Comparison of ENCODE assay signal across 9 cellular contexts in genomic region chr6:116096979-116097816, GRCh38. TPM values are rescaled to one million over a fixed set of nuclear protein-coding genes. Genes with fewer than 3 reads are reported as not detected.
DNase-seq lines count a peak whose midpoint lies in the region; TF ChIP-seq lines count a peak whose summit lies in the region.
"Had no signal": no experiment of that assay in that cellular context is flagged by ENCODE, and none has a peak within 500 bp of the region (broad histone marks: within the 10 kb centered on the region; RNA-seq: fewer than 3 reads in every experiment).

No MANE protein-coding gene starts in this region.

- H3K4me3 Mint-ChIP-seq in endodermal cell (no peak overlapping the region), progenitor cell of endocrine pancreas (ENCODE audit: low read depth) (no peak overlapping the region)

- H3K27me3 Mint-ChIP-seq in endodermal cell (ENCODE audit: insufficient read depth) (no peaks in the 10 kb centered on the region), progenitor cell of endocrine pancreas (no peaks in the 10 kb centered on the region)

- H3K4me1 Mint-ChIP-seq in endodermal cell: peaks cover 32% of the 10 kb centered on the region
- peaks cover 13% of the 10 kb centered on the region for H3K4me1 Mint-ChIP-seq in progenitor cell of endocrine pancreas (ENCODE audit: low read depth)

- peaks cover 15% of the 10 kb centered on the region for H3K36me3 Mint-ChIP-seq in endodermal cell (ENCODE audit: low read depth)
- peaks cover 6% of the 10 kb centered on the region for H3K36me3 Mint-ChIP-seq in progenitor cell of endocrine pancreas (ENCODE audit: insufficient read depth)

- H3K4me3 ChIP-seq in endodermal cell (ENCODE audit: low read length): no peak overlapping the region

- WGBS in endodermal cell (ENCODE audit: insufficient coverage in 1 of 2, insufficient read length in 1 of 2), 2 experiments: 0% methylated on average over 1 of the region's 2 CpGs; no CpG with 5 or more reads in 1 of the 2 experiments

- H3K27ac Mint-ChIP-seq in endodermal cell: no peak overlapping the region
- no peak overlapping the region for H3K27ac Mint-ChIP-seq in progenitor cell of endocrine pancreas

- DNase-seq in GM03348 (ENCODE audit: low spot score) (peak; percentile 47), NAMALWA (ENCODE audit: low spot score) (peak; percentile 35), endodermal cell (no peak), progenitor cell of endocrine pancreas (ENCODE audit: low spot score, unreplicated experiment) (no peak), middle frontal gyrus (ENCODE audit: extremely low spot score, low spot score) (no peak), HPDE6-E6E7 (ENCODE audit: extremely low spot score) (no peak)
- DNase-seq in activated naive CD4-positive, alpha-beta T cell treated with Interleukin-2 at 50 U/mL for 16 hours: no peak
- DNase-seq: activated T-cell treated with anti-CD3 and anti-CD28 coated beads, Interleukin-2, amount 50 U/mL, for 48 hours; NCI-H2081 treated with DMSO at 0.1 percent for 48 hours had no signal

- H3K27me3 ChIP-seq in endodermal cell (ENCODE audit: control insufficient read depth, insufficient read depth, low read length, poor library complexity, severe bottlenecking): no peaks in the 10 kb centered on the region

- peaks cover 25% of the 10 kb centered on the region for H3K9me3 Mint-ChIP-seq in endodermal cell
- H3K9me3 Mint-ChIP-seq in progenitor cell of endocrine pancreas (ENCODE audit: low read depth): peaks cover 21% of the 10 kb centered on the region

- no peak overlapping the region for H3K9ac ChIP-seq in endodermal cell (ENCODE audit: extremely low read depth, low read length, poor library complexity, severe bottlenecking)

- H3K9me3 ChIP-seq in endodermal cell (ENCODE audit: control insufficient read depth, low read length): peaks cover 29% of the 10 kb centered on the region

- TF ChIP-seq CTCF in endodermal cell (conservative IDR thresholded peaks at IDR 0.05) (peak; percentile 69), progenitor cell of endocrine pancreas (IDR thresholded peaks at IDR 0.05; ENCODE audit: unreplicated experiment) (peak; percentile 63)

- peaks cover 4% of the 10 kb centered on the region for H3K4me1 ChIP-seq in endodermal cell (ENCODE audit: control insufficient read depth, insufficient read depth, low read length)

- no peak overlapping the region for H3K27ac ChIP-seq in endodermal cell (ENCODE audit: low read depth, low read length)

- peaks cover 8% of the 10 kb centered on the region for H3K36me3 ChIP-seq in endodermal cell (ENCODE audit: control insufficient read depth, insufficient read depth, low read length)

RNA-seq across cellular contexts. Expression of gene NT5DC1, which starts 3.5 kb away (rescaled TPM):
- 100 to 1,000 TPM in 1 of 2 donors, 10 to 100 TPM in 1; 83.0 to 136 TPM for total RNA-seq in endodermal cell
- 35.9 TPM for polyA plus RNA-seq in endodermal cell (2013, experiment 1 of 2)
- 32.2 TPM for polyA plus RNA-seq in endodermal cell (2013, experiment 2 of 2)
- total RNA-seq in progenitor cell of endocrine pancreas: 54.9 and 57.7 TPM in 2 replicates

RNA-seq across cellular contexts. Expression of gene COL10A1, which starts 28.7 kb away (rescaled TPM):
- total RNA-seq in endodermal cell (not detected), progenitor cell of endocrine pancreas (not detected in 2 replicates)
- polyA plus RNA-seq in endodermal cell (2013, experiment 1 of 2): not detected
- not detected for polyA plus RNA-seq in endodermal cell (2013, experiment 2 of 2)

RNA-seq across cellular contexts. Expression of gene FRK, which starts 36.5 kb away (rescaled TPM):
- total RNA-seq in endodermal cell (1 to 10 TPM; 1.4 to 2.9 TPM), progenitor cell of endocrine pancreas (8.6 and 8.8 TPM in 2 replicates)
- polyA plus RNA-seq in endodermal cell (2013, experiment 1 of 2): 0.11 TPM
- polyA plus RNA-seq in endodermal cell (2013, experiment 2 of 2): 0.12 TPM

Comparison
In these comparisons a context has a peak if more than half of its experiments do, and no peak if none do; other contexts are left out.
1. DNase-seq: peak in GM03348 (single experiment) and NAMALWA (single experiment); none in endodermal cell (single experiment), progenitor cell of endocrine pancreas (single experiment), activated naive CD4-positive, alpha-beta T cell treated with Interleukin-2 at 50 U/mL for 16 hours (single experiment), middle frontal gyrus (single experiment) and HPDE6-E6E7 (single experiment).